8 cellular contexts compared by ENCODE assay signal in the genomic region with DNA sequence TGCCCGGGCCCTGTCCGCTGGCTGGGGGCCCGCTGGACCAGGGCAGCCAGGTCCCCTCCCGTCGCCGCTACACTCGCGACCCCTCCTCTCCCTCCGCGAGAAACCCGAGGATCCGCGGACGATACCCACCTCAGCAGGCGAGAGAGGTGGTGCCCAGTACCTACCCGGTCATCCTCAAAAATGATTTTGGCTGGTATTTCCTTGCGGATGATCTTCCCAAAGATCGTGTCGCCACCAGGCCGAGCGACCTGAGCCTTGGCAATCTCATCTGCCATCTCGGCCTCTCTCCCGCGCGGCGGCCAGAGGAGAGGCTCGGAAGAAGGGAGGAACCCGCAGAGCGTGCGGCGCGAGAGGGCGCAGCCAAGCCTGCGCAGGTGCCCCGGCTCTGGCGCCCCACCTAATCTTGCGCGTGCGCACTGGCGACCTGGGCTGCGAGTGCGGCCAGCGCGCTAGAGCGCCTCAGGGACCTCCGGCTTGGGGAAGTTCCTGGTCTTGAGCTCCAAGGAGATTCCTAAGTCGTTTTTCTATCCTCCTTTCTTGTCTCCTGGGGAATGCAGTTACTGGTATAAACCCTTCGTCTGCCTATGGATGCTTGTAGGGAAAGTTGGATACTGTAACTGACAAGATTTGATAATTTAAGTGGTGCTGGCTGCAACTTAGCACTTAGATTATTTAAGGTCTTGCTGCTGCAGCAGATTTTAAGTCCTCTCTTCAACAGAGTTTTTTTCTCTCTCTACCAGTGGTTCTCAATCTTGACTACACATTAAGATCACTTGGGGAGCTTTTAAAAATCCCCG. TPM values are rescaled to one million over a fixed set of nuclear protein-coding genes. Genes with fewer than 3 reads are reported as not detected.
DNase-seq lines count a peak whose midpoint lies in the region; ATAC-seq and TF ChIP-seq lines count a peak whose summit lies in the region.

HINT1 (minus strand) TSS at position 326 of the 797 bp plus-strand sequence; CDS start at position 275, 51 bp downstream.

- WGBS in GM23248 (ENCODE audit: low coverage in 1 of 2, low lambda C conversion rate in 2 of 2, missing lambda C conversion rate in 2 of 2), 2 experiments: 1 to 2% methylated on average over 40 to 49 of the region's 49 CpGs

- peak within 1 kb of the TSS; percentile 95 for H3K9ac ChIP-seq in GM23248
- H3K9ac ChIP-seq in fibroblast of lung (ENCODE audit: insufficient read depth, low read length): peak within 1 kb of the TSS; percentile 88

- H3K4me1 ChIP-seq in GM23248 (ENCODE audit: insufficient read depth) (peaks cover 13% of the 10 kb centered on the region), fibroblast of lung (ENCODE audit: control insufficient read depth, extremely low read depth, insufficient read depth, low read length) (peaks cover 2% of the 10 kb centered on the region)

- H3K36me3 ChIP-seq in GM23248 (ENCODE audit: low read depth): peaks cover 19% of the 10 kb centered on the region
- H3K36me3 ChIP-seq in fibroblast of lung (ENCODE audit: control insufficient read depth, insufficient read depth, low read length): peaks cover 2% of the 10 kb centered on the region

- ATAC-seq in natural killer cell: peak; percentile 80 to 91 (median 83)
- ATAC-seq in stimulated activated naive CD8-positive, alpha-beta T cell treated with anti-CD3 and anti-CD28 coated beads, Interleukin-15, Interleukin-2, amounts not matched to agents 100 U/mL and 50 U/mL, for 24 hours: peak; percentile 90

- H3K9me3 Mint-ChIP-seq in natural killer cell: no peaks in the 10 kb centered on the region

- H3K4me1 Mint-ChIP-seq in natural killer cell: peaks cover 34 to 35% of the 10 kb centered on the region in 2 donors

- in situ Hi-C loops in GM23248 (cut with MboI): loop anchor here (10.0 kb wide), 1 partner anchor 220 kb away; no protein-coding TSS in a partner anchor

- H3K36me3 Mint-ChIP-seq in natural killer cell: no peaks in the 10 kb centered on the region

- peak within 1 kb of the TSS; percentile 81 for H3K27ac ChIP-seq in GM23248
- H3K27ac ChIP-seq in fibroblast of lung (ENCODE audit: insufficient read depth, low read length): peak within 1 kb of the TSS; percentile 90

- peak in 1 of 2 donors; percentile 22 for TF ChIP-seq CTCF in fibroblast of lung (conservative IDR thresholded peaks at IDR 0.05 in 1 of 2, IDR thresholded peaks at IDR 0.05 in 1 of 2; ENCODE audit: low read depth in 1 of 2, low read length in 2 of 2)
- TF ChIP-seq CTCF in natural killer cell (IDR thresholded peaks at IDR 0.05): no peak

- peak within 1 kb of the TSS; percentile 97 for H3K4me2 ChIP-seq in GM23248 (ENCODE audit: unreplicated experiment)
- H3K4me2 ChIP-seq in fibroblast of lung (ENCODE audit: extremely low read depth, insufficient read depth, low read length): peak within 1 kb of the TSS; percentile 92

- H4K20me1 ChIP-seq in GM23248 (ENCODE audit: insufficient read depth): no peaks in the 10 kb centered on the region
- H4K20me1 ChIP-seq in fibroblast of lung (ENCODE audit: control insufficient read depth, extremely low read depth, insufficient read depth, low read length): no peaks in the 10 kb centered on the region

- no peaks in the 10 kb centered on the region for H3K9me2 ChIP-seq in GM23248 (ENCODE audit: insufficient read depth)

- intact Hi-C loops in natural killer cell (cut with micrococcal nuclease): loop anchor here (1.0 kb wide), 2 partner anchors 217 to 252 kb away; no protein-coding TSS in a partner anchor

- H2AFZ ChIP-seq in GM23248 (peak within 1 kb of the TSS; percentile 90), fibroblast of lung (ENCODE audit: low read length) (peak within 1 kb of the TSS; percentile 93)

- DNase-seq in Daoy (ENCODE audit: low read depth): peak; percentile 97
- peak; percentile 89 for DNase-seq in GM23248
- peak; percentile 87 to 88 for DNase-seq in Kasumi-1 (lab: John Stamatoyannopoulos, UW)
- DNase-seq in RPMI7951 (ENCODE audit: low read depth): peak; percentile 86
- peak; percentile 80 to 92 for DNase-seq in activated T-helper 1 cell treated with anti-CD3 and anti-CD28 coated beads, Interleukin-2, amount 50 U/mL, for 16 hours (ENCODE audit: low read depth in 1 of 2, low spot score in 1 of 2)
- peak; percentile 80 to 86 for DNase-seq in fibroblast of lung (ENCODE audit: low read depth in 2 of 2)
- peak; percentile 90 for DNase-seq in natural killer cell
- peak; percentile 97 for DNase-seq in stimulated activated naive CD8-positive, alpha-beta T cell treated with anti-CD3 and anti-CD28 coated beads, Interleukin-15, Interleukin-2, amounts not matched to agents 100 U/mL and 50 U/mL, for 24 hours

- H3K79me2 ChIP-seq in GM23248 (ENCODE audit: insufficient read depth) (peaks cover 43% of the 10 kb centered on the region), fibroblast of lung (ENCODE audit: control insufficient read depth, insufficient read depth, low read length) (peaks cover 34% of the 10 kb centered on the region)

- H3K4me3 Mint-ChIP-seq in natural killer cell: peak within 1 kb of the TSS; percentile 95

- H3F3A ChIP-seq in GM23248 (ENCODE audit: insufficient read depth): peaks cover 18% of the 10 kb centered on the region

- H3K27me3 ChIP-seq in GM23248 (replicated peaks; ENCODE audit: insufficient read depth) (no peaks in the 10 kb centered on the region), fibroblast of lung (ENCODE audit: control insufficient read depth, insufficient read depth, low read length) (no peaks in the 10 kb centered on the region)

- no peaks in the 10 kb centered on the region for H3K9me3 ChIP-seq in GM23248 (ENCODE audit: low read depth)
- H3K9me3 ChIP-seq in fibroblast of lung (ENCODE audit: control insufficient read depth, insufficient read depth, low read depth, low read length): no peaks in the 10 kb centered on the region

- H3K4me3 ChIP-seq in GM23248: peak within 1 kb of the TSS; percentile 93
- H3K4me3 ChIP-seq in fibroblast of lung (replicated peaks in 1 of 4; ENCODE audit: control extremely low read depth in 1 of 4, insufficient read depth in 1 of 4, low read depth in 3 of 4, low read length in 4 of 4): peak within 1 kb of the TSS; percentile 84 to 98 (median 91)

- peak within 1 kb of the TSS; percentile 92 to 93 for H3K27ac Mint-ChIP-seq in natural killer cell

- no peaks in the 10 kb centered on the region for H3K27me3 Mint-ChIP-seq in natural killer cell (ENCODE audit: low read depth in 2 of 2)

RNA-seq across cellular contexts. Expression of gene HINT1, which starts in this region (rescaled TPM):
- total RNA-seq in Daoy (2014; rRNA removed; shearing (Covaris generic)): 346 and 408 TPM in 2 replicates
- total RNA-seq in GM23248 (2014; rRNA removed; shearing (Covaris generic)): 150 and 184 TPM in 2 replicates
- polyA plus RNA-seq in GM23248 (2016; fragmentation: Nextera tagmentation; extraction: Ambion mirVana) (458 and 466 TPM in 2 replicates), fibroblast of lung (332 and 396 TPM in 2 replicates)
- 434 and 451 TPM in 2 replicates for total RNA-seq in RPMI7951 (2014; rRNA removed; shearing (Covaris generic))
- total RNA-seq in fibroblast of lung (181 and 225 TPM in 2 replicates), natural killer cell (100 to 1,000 TPM; 125 to 130 (median 129) TPM)
- 311 and 351 TPM in 2 replicates for polyA plus RNA-seq in fibroblast of lung (2012)
- polyA minus RNA-seq in fibroblast of lung (ENCODE audit: low replicate concordance): 26.4 and 58.2 TPM in 2 replicates

Comparison
In these comparisons a context has a peak if more than half of its experiments do, and no peak if none do; other contexts are left out.
1. Peak in every context shown above with its lines: DNase-seq, ATAC-seq, H3K4me3 ChIP-seq and H3K27ac ChIP-seq.